ENCODE assay signal across 19 cellular contexts in genomic region chr10:87960230-87960629, GRCh38.
DNase-seq lines count a peak whose midpoint lies in the region; ATAC-seq, FAIRE-seq and TF ChIP-seq lines count a peak whose summit lies in the region.
"Had no signal": no experiment of that assay in that cellular context is flagged by ENCODE, and none has a peak within 500 bp of the region (broad histone marks: within the 10 kb centered on the region; RNA-seq: fewer than 3 reads in every experiment).

No MANE protein-coding gene starts in this region.

- TF ChIP-seq EP300 in A549 (IDR thresholded peaks at IDR 0.05), result no peak

- TF ChIP-seq RAD21 in A549 (conservative IDR thresholded peaks at IDR 0.05 in 1 of 2, IDR thresholded peaks at IDR 0.05 in 1 of 2), result 0 out of 5 replicates have a peak, but pooled peaks of 1 of the 2 experiments have one; percentile 21

- FAIRE-seq in A549 (lab: Jason Lieb, UNC) (peak; percentile 88), islet of Langerhans (lab: Jason Lieb, UNC) (peak; percentile 79), RCC 7860 (lab: Jason Lieb, UNC) (no peak)
- FAIRE-seq: GM12892 had no signal

- peak overlapping the region in 1 of 2 experiments; percentile 62; a peak in 3 of 6 replicates for H3K27ac ChIP-seq in A549

- POLR2A ChIA-PET in A549 (lab: Yijun Ruan, JAX), result interaction anchor here (2.4 kb wide), 1 partner anchor 97 kb away, joined by 13 read pairs; the partner anchor contains the start of genes KLLN and PTEN

- CTCF ChIA-PET in A549 (lab: Yijun Ruan, JAX), result interaction anchor here (0.6 kb wide), 2 partner anchors 430 to 850 kb away, joined by 3 read pairs; no protein-coding TSS in a partner anchor

- peak; percentile 81; a peak in 5 of 6 replicates for ATAC-seq in A549
- no peak for ATAC-seq in HG02610 (IDR thresholded peaks at IDR 0.05; ENCODE audit: unreplicated experiment)
- ATAC-seq: HCT116, Right ventricle myocardium inferior, T-cell had no signal

- DNase-seq in A549 (ENCODE audit: low read depth in 1 of 2, low spot score in 1 of 2) (peak; percentile 16 to 79), LHCN-M2 (ENCODE audit: low read depth) (peak; percentile 39), astrocyte of the hippocampus (ENCODE audit: low read depth, low spot score) (peak; percentile 49), MV-4-11 (lab: John Stamatoyannopoulos, UW) (no peak), RCC 7860 (ENCODE audit: low spot score) (no peak), GF-D8 (lab: John Stamatoyannopoulos, UW) (no peak)
- DNase-seq: activated CD4-positive, alpha-beta T cell treated with anti-CD3 and anti-CD28 coated beads, Interleukin-2, amount 10 ng/mL, durations not matched to agents 24 days and 14 days; C1 segment of cervical spinal cord; KBM-7; NCI-H1092 treated with DMSO at 0.1 percent for 48 hours; NCI-H510A treated with DMSO at 0.1 percent for 48 hours; spleen; T-cell; uterus had no signal

- TF ChIP-seq CTCF in A549 (IDR thresholded peaks at IDR 0.05), result no peak

- no peaks in the 10 kb centered on the region for H3K9me3 ChIP-seq in A549
- H3K9me3 ChIP-seq: spleen, uterus had no signal

- peak overlapping the region; percentile 77 for H3K4me2 ChIP-seq in A549

- peaks cover 44% of the 10 kb centered on the region for H3K4me1 ChIP-seq in A549

- 2% methylated on average over 4 of the region's 4 CpGs for WGBS in A549 (ENCODE audit: missing lambda C conversion rate)

- peak overlapping the region; percentile 12; the same call in 1 of the 3 replicates for H3K4me3 ChIP-seq in A549
- H3K4me3 ChIP-seq: spleen, uterus had no signal

- no peak for TF ChIP-seq POLR2A in A549 (IDR thresholded peaks at IDR 0.05; ENCODE audit: low read length)

TF ChIP-seq in A549, 52 proteins besides CTCF, POLR2A, EP300 and RAD21:
- TF ChIP-seq FOSL2 (IDR thresholded peaks at IDR 0.05) (peak; percentile 76), FOSL2 (CRISPR knock-in tag; IDR thresholded peaks at IDR 0.05) (peak; percentile 96), KDM1A (IDR thresholded peaks at IDR 0.05; ENCODE audit: low read depth) (no peak), JUN (IDR thresholded peaks at IDR 0.05) (peak in 1 of 2 experiments; percentile 26; a peak in 1 of 5 replicates), GATA3 (IDR thresholded peaks at IDR 0.05; ENCODE audit: borderline replicate concordance) (peak; percentile 49; the same call in 1 of the 2 replicates), PHF8 (IDR thresholded peaks at IDR 0.05; ENCODE audit: borderline replicate concordance, low read depth) (no peak), HOXB5 (CRISPR knock-in tag; IDR thresholded peaks at IDR 0.05) (no peak), CHD4 (IDR thresholded peaks at IDR 0.05; ENCODE audit: borderline replicate concordance) (no peak), CEBPB (IDR thresholded peaks at IDR 0.05) (peak in 1 of 2 experiments; percentile 45; a peak in 2 of 4 replicates), JUNB (IDR thresholded peaks at IDR 0.05) (peak; percentile 69; the same call in 1 of the 2 replicates), RCOR1 (IDR thresholded peaks at IDR 0.05; ENCODE audit: low read depth, low read length) (no peak), POLR2AphosphoS2 (conservative IDR thresholded peaks at IDR 0.05; ENCODE audit: low read length) (no peak), SMC3 (IDR thresholded peaks at IDR 0.05) (0 out of 3 replicates have a peak, but pooled peaks have one; percentile 11), BHLHE40 (IDR thresholded peaks at IDR 0.05; ENCODE audit: low read depth, low read length) (no peak), BCL3 (IDR thresholded peaks at IDR 0.05) (0 out of 3 replicates have a peak, but pooled peaks have one; percentile 31)
- TF ChIP-seq, protein P1, sequence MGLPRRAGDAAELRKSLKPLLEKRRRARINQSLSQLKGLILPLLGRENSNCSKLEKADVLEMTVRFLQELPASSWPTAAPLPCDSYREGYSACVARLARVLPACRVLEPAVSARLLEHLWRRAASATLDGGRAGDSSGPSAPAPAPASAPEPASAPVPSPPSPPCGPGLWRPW (IDR thresholded peaks at IDR 0.05), result no peak

Comparison
In these comparisons a context has a peak if more than half of its experiments do, and no peak if none do; other contexts are left out.
1. DNase-seq: peak in A549 (2 of 2), LHCN-M2 (single experiment) and astrocyte of the hippocampus (single experiment); none in MV-4-11 (single experiment), RCC 7860 (single experiment) and GF-D8 (single experiment).